Comparison of ENCODE assay signal across 20 cellular contexts in genomic region chr15:61025746-61026256, GRCh38.
DNase-seq lines count a peak whose midpoint lies in the region; ATAC-seq, FAIRE-seq and TF ChIP-seq lines count a peak whose summit lies in the region.
"Had no signal": no experiment of that assay in that cellular context is flagged by ENCODE, and none has a peak within 500 bp of the region (broad histone marks: within the 10 kb centered on the region; RNA-seq: fewer than 3 reads in every experiment).

No MANE protein-coding gene starts in this region.

- H3K9me3 ChIP-seq in esophagus muscularis mucosa (no peaks in the 10 kb centered on the region), pancreas (no peaks in the 10 kb centered on the region), tibial artery (no peaks in the 10 kb centered on the region), right lobe of liver (no peaks in the 10 kb centered on the region)
- H3K9me3 ChIP-seq: BE2C had no signal

- H3K4me3 ChIP-seq in esophagus muscularis mucosa (no peak overlapping the region), pancreas (no peak overlapping the region), tibial artery (no peak overlapping the region), right lobe of liver (no peak overlapping the region)
- H3K4me3 ChIP-seq: PC-9 had no signal

- peaks cover 18 to 38% (median 33%) of the 10 kb centered on the region in 4 donors for H3K4me1 ChIP-seq in esophagus muscularis mucosa
- H3K4me1 ChIP-seq in pancreas: no peaks in the 10 kb centered on the region
- H3K4me1 ChIP-seq in tibial artery: peaks cover 0 to 26% (median 16%) of the 10 kb centered on the region in 4 donors
- no peaks in the 10 kb centered on the region for H3K4me1 ChIP-seq in right lobe of liver
- H3K4me1 ChIP-seq: BE2C had no signal

- TF ChIP-seq POLR2A in esophagus muscularis mucosa (IDR thresholded peaks at IDR 0.05; ENCODE audit: low read depth): no peak
- TF ChIP-seq POLR2A in right lobe of liver (IDR thresholded peaks at IDR 0.05): no peak

- FAIRE-seq in pancreas (lab: Jason Lieb, UNC): peak; percentile 29
- FAIRE-seq: H1 had no signal

- 41% methylated on average over 5 of the region's 5 CpGs for WGBS in esophagus muscularis mucosa
- 75 to 94% methylated on average over 5 of the region's 5 CpGs for WGBS in pancreas, 2 donors
- 91% methylated on average over 5 of the region's 5 CpGs for WGBS in right lobe of liver (ENCODE audit: insufficient coverage, low coverage, low lambda C conversion rate, missing lambda C conversion rate)

- H3K27me3 ChIP-seq in esophagus muscularis mucosa: no peaks in the 10 kb centered on the region
- H3K27me3 ChIP-seq in pancreas: no peaks in the 10 kb centered on the region
- no peaks in the 10 kb centered on the region for H3K27me3 ChIP-seq in tibial artery
- no peaks in the 10 kb centered on the region for H3K27me3 ChIP-seq in right lobe of liver
- H3K27me3 ChIP-seq: BE2C had no signal

- H3K27ac ChIP-seq in esophagus muscularis mucosa (replicated peaks in 1 of 4): peak overlapping the region; percentile 78 to 84 (median 80)
- H3K27ac ChIP-seq in pancreas: no peak overlapping the region
- peak overlapping the region; percentile 19 to 49 for H3K27ac ChIP-seq in tibial artery
- H3K27ac ChIP-seq in right lobe of liver: no peak overlapping the region
- H3K27ac ChIP-seq: PC-9 had no signal

- TF ChIP-seq CTCF in esophagus muscularis mucosa (IDR thresholded peaks at IDR 0.05) (no peak), pancreas (IDR thresholded peaks at IDR 0.05) (no peak), tibial artery (IDR thresholded peaks at IDR 0.05) (no peak), right lobe of liver (IDR thresholded peaks at IDR 0.05) (no peak)

- H3K36me3 ChIP-seq in esophagus muscularis mucosa (no peaks in the 10 kb centered on the region), pancreas (no peaks in the 10 kb centered on the region), tibial artery (no peaks in the 10 kb centered on the region), right lobe of liver (no peaks in the 10 kb centered on the region)
- H3K36me3 ChIP-seq: BE2C had no signal

- DNase-seq in GM04503 (ENCODE audit: low read depth): peak; percentile 75
- no peak for DNase-seq in esophagus muscularis mucosa (ENCODE audit: extremely low spot score)
- no peak for DNase-seq in pancreas
- DNase-seq in tibial artery: no peak
- no peak for DNase-seq in right lobe of liver
- no peak for DNase-seq in DMS79 treated with DMSO at 0.1 percent for 48 hours (lab: John Stamatoyannopoulos, UW)
- DNase-seq: ACHN; BE2C; CD4-positive, alpha-beta memory T cell; DMS79; GDM1; KBM-7; NCI-H1092 treated with DMSO at 0.1 percent for 48 hours; NCI-H187; NCI-H2171; NCI-H446 treated with DMSO at 0.1 percent for 48 hours; NCI-H774; PC-9 had no signal

- intact Hi-C loops in esophagus muscularis mucosa (cut with DNase I): no loop called here
- intact Hi-C loops in pancreas (cut with DNase I): no loop called here
- intact Hi-C loops in tibial artery (cut with DNase I; ENCODE audit: low total_unique reads): no loop called here
- intact Hi-C loops in right lobe of liver (cut with DNase I): loop anchor here in 1 of 2 donors (10.0 kb wide), 1 partner anchor 101 kb away; no protein-coding TSS in a partner anchor

- ATAC-seq in pancreas (no peak), right lobe of liver (no peak), GM19023 (IDR thresholded peaks at IDR 0.05; ENCODE audit: unreplicated experiment) (no peak)

- TF ChIP-seq EP300 in esophagus muscularis mucosa (IDR thresholded peaks at IDR 0.05): no peak

Comparison
In these comparisons a context has a peak if more than half of its experiments do, and no peak if none do; other contexts are left out.
1. H3K27ac ChIP-seq: peak in esophagus muscularis mucosa (4 of 4) and tibial artery (2 of 2); none in pancreas (0 of 4) and right lobe of liver (0 of 3).